ENCODE assay signal across 27 cellular contexts in genomic region chr11:77561257-77561656, GRCh38. TPM values are rescaled to one million over a fixed set of nuclear protein-coding genes. Genes with fewer than 3 reads are reported as not detected.
"Had no signal": no experiment of that assay in that cellular context is flagged by ENCODE, and none has a peak within 500 bp of the region (broad histone marks: within the 10 kb centered on the region; RNA-seq: fewer than 3 reads in every experiment).

No MANE protein-coding gene starts in this region.

- H2AFZ ChIP-seq: neural progenitor cell had no signal

- H3K27ac ChIP-seq: neural progenitor cell, sigmoid colon, upper lobe of right lung had no signal

- H3K9me3 Mint-ChIP-seq: activated B cell treated with CpG ODN at 0.5 μM for 24 hours; activated CD4-positive, alpha-beta T cell treated with anti-CD3 and anti-CD28 coated beads, Interleukin-2, amount 10 ng/mL, durations not matched to agents 24 days and 14 days; activated T-helper 1 cell treated with anti-CD3 and anti-CD28 coated beads, Interleukin-12 subunit alpha, Interleukin-12 subunit beta, Interleukin-2, Interleukin-4 antibody, amounts not matched to agents 30 ng/mL and 10 ng/mL and 1 ng/mL, durations not matched to agents 14 hours and 24 hours and 36 hours had no signal

- H3K4me1 ChIP-seq: neural progenitor cell, sigmoid colon, upper lobe of right lung had no signal

- H3K4me3 Mint-ChIP-seq: activated B cell treated with CpG ODN at 0.5 μM for 24 hours; activated CD4-positive, alpha-beta T cell treated with anti-CD3 and anti-CD28 coated beads, Interleukin-2, amount 10 ng/mL, durations not matched to agents 24 days and 14 days; activated CD8-positive, alpha-beta memory T cell treated with anti-CD3 and anti-CD28 coated beads, Interleukin-2, amount 10 ng/mL, durations not matched to agents 7 days and 5 days; activated CD8-positive, alpha-beta T cell treated with anti-CD3 and anti-CD28 coated beads for 36 hours; activated naive CD8-positive, alpha-beta T cell treated with anti-CD3 and anti-CD28 coated beads, Interleukin-2, amount 50 U/mL, for 24 hours; activated T-helper 1 cell treated with anti-CD3 and anti-CD28 coated beads, Interleukin-12 subunit alpha, Interleukin-12 subunit beta, Interleukin-2, Interleukin-4 antibody, amounts not matched to agents 30 ng/mL and 10 ng/mL and 1 ng/mL, durations not matched to agents 14 hours and 24 hours and 36 hours; brain; naive thymus-derived CD8-positive, alpha-beta T cell; neural progenitor cell; T-helper 17 cell had no signal

- ATAC-seq: activated CD8-positive, alpha-beta memory T cell treated with anti-CD3 and anti-CD28 coated beads, Interleukin-2, amount 10 ng/mL, durations not matched to agents 7 days and 5 days; activated CD8-positive, alpha-beta T cell treated with anti-CD3 and anti-CD28 coated beads for 36 hours; esophagus mucosa; naive thymus-derived CD8-positive, alpha-beta T cell; stimulated activated naive CD8-positive, alpha-beta T cell treated with anti-CD3 and anti-CD28 coated beads, Interleukin-15, Interleukin-2, amounts not matched to agents 100 U/mL and 50 U/mL, for 24 hours; T-helper 17 cell; upper lobe of right lung had no signal

- H3K36me3 Mint-ChIP-seq: activated CD8-positive, alpha-beta memory T cell treated with anti-CD3 and anti-CD28 coated beads, Interleukin-2, amount 10 ng/mL, durations not matched to agents 7 days and 5 days; brain; naive thymus-derived CD8-positive, alpha-beta T cell; neural progenitor cell had no signal

- H3K9ac ChIP-seq: neural progenitor cell had no signal

- H3K4me2 ChIP-seq: neural progenitor cell had no signal

- H3K27me3 Mint-ChIP-seq: activated naive CD8-positive, alpha-beta T cell treated with anti-CD3 and anti-CD28 coated beads, Interleukin-2, amount 50 U/mL, for 24 hours; brain; progenitor cell of endocrine pancreas; T-helper 17 cell had no signal

- H3K27me3 ChIP-seq: neural progenitor cell, sigmoid colon, upper lobe of right lung had no signal

- H3K27ac Mint-ChIP-seq: activated B cell treated with CpG ODN at 0.5 μM for 24 hours; activated CD4-positive, alpha-beta T cell treated with anti-CD3 and anti-CD28 coated beads, Interleukin-2, amount 10 ng/mL, durations not matched to agents 24 days and 14 days; activated CD8-positive, alpha-beta memory T cell treated with anti-CD3 and anti-CD28 coated beads, Interleukin-2, amount 10 ng/mL, durations not matched to agents 7 days and 5 days; activated CD8-positive, alpha-beta T cell treated with anti-CD3 and anti-CD28 coated beads for 36 hours; activated naive CD8-positive, alpha-beta T cell treated with anti-CD3 and anti-CD28 coated beads, Interleukin-2, amount 50 U/mL, for 24 hours; activated T-helper 1 cell treated with anti-CD3 and anti-CD28 coated beads, Interleukin-12 subunit alpha, Interleukin-12 subunit beta, Interleukin-2, Interleukin-4 antibody, amounts not matched to agents 30 ng/mL and 10 ng/mL and 1 ng/mL, durations not matched to agents 14 hours and 24 hours and 36 hours; neural progenitor cell; progenitor cell of endocrine pancreas; T-helper 17 cell had no signal

- DNase-seq: activated B cell treated with CpG ODN at 0.5 μM for 24 hours; activated CD4-positive, alpha-beta T cell treated with anti-CD3 and anti-CD28 coated beads, Interleukin-2, amount 10 ng/mL, durations not matched to agents 24 days and 14 days; activated CD8-positive, alpha-beta memory T cell treated with anti-CD3 and anti-CD28 coated beads, Interleukin-2, amount 10 ng/mL, durations not matched to agents 7 days and 5 days; activated CD8-positive, alpha-beta T cell treated with anti-CD3 and anti-CD28 coated beads for 36 hours; activated gamma-delta T cell; activated naive CD4-positive, alpha-beta T cell treated with anti-CD3 and anti-CD28 coated beads, Interleukin-2, amount 50 U/mL, for 16 hours; activated naive CD8-positive, alpha-beta T cell treated with anti-CD3 and anti-CD28 coated beads, Interleukin-2, amount 50 U/mL, for 24 hours; activated T-cell treated with anti-CD3 and anti-CD28 coated beads for 4 hours; anterior cingulate cortex; caudate nucleus; dermis blood vessel endothelial cell; effector memory CD4-positive, alpha-beta T cell; foreskin melanocyte; glutamatergic neuron; hippocampal formation; naive thymus-derived CD8-positive, alpha-beta T cell; retina; sigmoid colon; stimulated activated CD4-positive, alpha-beta T cell treated with anti-CD3 and anti-CD28 coated beads, Interleukin-4, amount 100 ng/mL, for 24 hours; stimulated activated naive CD8-positive, alpha-beta T cell treated with anti-CD3 and anti-CD28 coated beads, Interleukin-15, Interleukin-2, amounts not matched to agents 100 U/mL and 50 U/mL, for 24 hours; T-helper 17 cell; upper lobe of right lung had no signal

- H3K4me3 ChIP-seq: neural progenitor cell, sigmoid colon, upper lobe of right lung had no signal

- H3K4me1 Mint-ChIP-seq: activated B cell treated with CpG ODN at 0.5 μM for 24 hours; activated CD4-positive, alpha-beta T cell treated with anti-CD3 and anti-CD28 coated beads, Interleukin-2, amount 10 ng/mL, durations not matched to agents 24 days and 14 days; activated CD8-positive, alpha-beta memory T cell treated with anti-CD3 and anti-CD28 coated beads, Interleukin-2, amount 10 ng/mL, durations not matched to agents 7 days and 5 days; activated naive CD8-positive, alpha-beta T cell treated with anti-CD3 and anti-CD28 coated beads, Interleukin-2, amount 50 U/mL, for 24 hours; brain; naive thymus-derived CD8-positive, alpha-beta T cell; neural progenitor cell; T-helper 17 cell had no signal

- H3K36me3 ChIP-seq: neural progenitor cell, sigmoid colon, upper lobe of right lung had no signal

- H3K9me3 ChIP-seq: sigmoid colon, upper lobe of right lung had no signal

RNA-seq across cellular contexts. Expression of gene AQP11, which starts 28.5 kb away (rescaled TPM):
- total RNA-seq: esophagus mucosa had no signal
